25 cellular contexts compared by ENCODE assay signal in the genomic region with DNA sequence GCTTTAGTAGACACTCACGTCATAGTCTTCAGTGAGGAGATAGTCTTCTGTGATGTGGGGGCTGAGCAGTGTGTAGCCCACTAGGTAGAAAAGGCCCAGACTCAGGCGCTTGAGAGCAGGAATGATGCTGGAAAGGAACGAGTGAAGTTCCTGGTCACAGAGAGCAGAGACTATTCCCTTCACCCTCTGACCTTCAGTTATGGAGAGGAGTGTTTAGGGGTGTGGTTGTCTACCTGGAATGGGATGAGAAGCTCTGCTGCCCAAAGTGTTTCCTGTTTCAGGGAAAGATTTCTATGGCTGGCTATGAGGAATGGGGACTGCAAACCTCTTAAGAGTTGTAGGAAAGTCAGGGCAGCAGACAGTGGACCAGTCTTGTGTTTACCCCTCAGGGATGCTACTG. TPM values are rescaled to one million over a fixed set of nuclear protein-coding genes. Genes with fewer than 3 reads are reported as not detected.
A peak's percentile ranks its signal among the peaks of the same experiment; 100 is the strongest.
DNase-seq lines count a peak whose midpoint lies in the region; ATAC-seq and TF ChIP-seq lines count a peak whose summit lies in the region.
"Had no signal": no experiment of that assay in that cellular context is flagged by ENCODE, and none has a peak within 500 bp of the region (broad histone marks: within the 10 kb centered on the region; RNA-seq: fewer than 3 reads in every experiment).

No MANE protein-coding gene starts in this region.

- TF ChIP-seq CTCF in left ventricle myocardium inferior (IDR thresholded peaks at IDR 0.05; ENCODE audit: borderline replicate concordance): no peak
- TF ChIP-seq CTCF in WTC11 (IDR thresholded peaks at IDR 0.05): no peak
- no peak for TF ChIP-seq CTCF in lower lobe of right lung (IDR thresholded peaks at IDR 0.05)
- TF ChIP-seq CTCF in upper lobe of right lung (IDR thresholded peaks at IDR 0.05): no peak

- H3K27me3 ChIP-seq in left ventricle myocardium inferior (ENCODE audit: low read depth): no peaks in the 10 kb centered on the region
- no peaks in the 10 kb centered on the region for H3K27me3 ChIP-seq in lower lobe of right lung (ENCODE audit: low read depth)
- no peaks in the 10 kb centered on the region for H3K27me3 ChIP-seq in upper lobe of right lung
- H3K27me3 ChIP-seq: spleen had no signal

- peak overlapping the region; percentile 76 for H3K27ac ChIP-seq in left ventricle myocardium inferior (replicated peaks)
- H3K27ac ChIP-seq in lower lobe of right lung: peak overlapping the region; percentile 76
- H3K27ac ChIP-seq in upper lobe of right lung: peak overlapping the region; percentile 55
- H3K27ac ChIP-seq: spleen had no signal

- CTCF ChIA-PET in WTC11 (lab: Charles Lee): interaction anchor here (1.2 kb wide), 1 partner anchor 15 kb away, joined by 4 read pairs; no protein-coding TSS in a partner anchor

- H3K4me3 Mint-ChIP-seq in WTC11: no peak overlapping the region
- H3K4me3 Mint-ChIP-seq: activated CD8-positive, alpha-beta memory T cell treated with anti-CD3 and anti-CD28 coated beads, Interleukin-2, amount 10 ng/mL, durations not matched to agents 7 days and 5 days; CD4-positive, alpha-beta T cell; HFFc6 had no signal

- no peak for DNase-seq in left ventricle myocardium inferior
- DNase-seq in cardiac septum (ENCODE audit: low spot score): no peak
- no peak for DNase-seq in WTC11 (ENCODE audit: low spot score)
- DNase-seq in lower lobe of right lung: no peak
- no peak for DNase-seq in upper lobe of right lung
- DNase-seq in nucleus accumbens (lab: John Stamatoyannopoulos, UW): no peak
- DNase-seq: activated CD4-positive, alpha-beta T cell treated with anti-CD3 and anti-CD28 coated beads for 1 hour; activated CD8-positive, alpha-beta memory T cell treated with anti-CD3 and anti-CD28 coated beads, Interleukin-2, amount 10 ng/mL, durations not matched to agents 7 days and 5 days; activated gamma-delta T cell treated with Interleukin-2 at 50 U/mL for 16 hours; amygdala; caudate nucleus; CD4-positive, alpha-beta T cell; DMS153; erythroblast; GDM1; HFFc6; NCI-H1417; NCI-H2107; spleen; stimulated activated CD4-positive, alpha-beta T cell treated with anti-CD3 and anti-CD28 coated beads, Interleukin-4, amount 100 ng/mL, for 24 hours; T1000 had no signal

- H3K9me3 Mint-ChIP-seq in WTC11: no peaks in the 10 kb centered on the region
- H3K9me3 Mint-ChIP-seq: CD4-positive, alpha-beta T cell; HFFc6 had no signal

- intact Hi-C loops in left ventricle myocardium inferior (cut with micrococcal nuclease): no loop called here
- intact Hi-C loops in cardiac septum (cut with DNase I): loop anchor here (10.0 kb wide), 1 partner anchor 295 kb away; a partner anchor contains a TSS
- intact Hi-C loops in lower lobe of right lung (cut with DNase I): no loop called here
- intact Hi-C loops in upper lobe of right lung (cut with DNase I): no loop called here

- H3K36me3 Mint-ChIP-seq in WTC11: peaks cover 61% of the 10 kb centered on the region

- peaks cover 12% of the 10 kb centered on the region for H3K4me1 Mint-ChIP-seq in WTC11

- H3K9me3 ChIP-seq in left ventricle myocardium inferior (replicated peaks) (no peaks in the 10 kb centered on the region), lower lobe of right lung (no peaks in the 10 kb centered on the region), upper lobe of right lung (no peaks in the 10 kb centered on the region)
- H3K9me3 ChIP-seq: spleen had no signal

- no peak for ATAC-seq in WTC11
- no peak for ATAC-seq in lower lobe of right lung
- ATAC-seq in upper lobe of right lung: no peak
- ATAC-seq in HG02852 (IDR thresholded peaks at IDR 0.05; ENCODE audit: unreplicated experiment): no peak
- ATAC-seq: activated CD8-positive, alpha-beta memory T cell treated with anti-CD3 and anti-CD28 coated beads, Interleukin-2, amount 10 ng/mL, durations not matched to agents 7 days and 5 days had no signal

- peak overlapping the region; percentile 76; the same call in 1 of the 2 replicates for H3K27ac Mint-ChIP-seq in WTC11
- H3K27ac Mint-ChIP-seq: activated CD8-positive, alpha-beta memory T cell treated with anti-CD3 and anti-CD28 coated beads, Interleukin-2, amount 10 ng/mL, durations not matched to agents 7 days and 5 days; CD4-positive, alpha-beta T cell; HFFc6 had no signal

- peaks cover 92% of the 10 kb centered on the region for H3K36me3 ChIP-seq in left ventricle myocardium inferior
- peaks cover 94% of the 10 kb centered on the region for H3K36me3 ChIP-seq in lower lobe of right lung
- H3K36me3 ChIP-seq in upper lobe of right lung: peaks cover 82% of the 10 kb centered on the region

- POLR2A ChIA-PET in WTC11 (lab: Charles Lee): no interaction called here

- H3K4me3 ChIP-seq in left ventricle myocardium inferior (no peak overlapping the region), lower lobe of right lung (no peak overlapping the region), upper lobe of right lung (no peak overlapping the region)
- H3K4me3 ChIP-seq: spleen had no signal

- H3K27me3 Mint-ChIP-seq in WTC11 (ENCODE audit: low read depth): no peaks in the 10 kb centered on the region
- H3K27me3 Mint-ChIP-seq: activated CD8-positive, alpha-beta memory T cell treated with anti-CD3 and anti-CD28 coated beads, Interleukin-2, amount 10 ng/mL, durations not matched to agents 7 days and 5 days; CD4-positive, alpha-beta T cell had no signal

- H3K4me1 ChIP-seq in left ventricle myocardium inferior (peaks cover 35% of the 10 kb centered on the region), lower lobe of right lung (peaks cover 29% of the 10 kb centered on the region), upper lobe of right lung (peaks cover 12% of the 10 kb centered on the region)

TF ChIP-seq in WTC11, 78 proteins besides CTCF, POLR2A, EP300 and RAD21 (continues in another document):
- TF ChIP-seq ZNF232 (CRISPR knock-in tag; IDR thresholded peaks at IDR 0.05): no peak
- TF ChIP-seq SMAD4 (CRISPR knock-in tag; IDR thresholded peaks at IDR 0.05): no peak
- TF ChIP-seq, protein P1, sequence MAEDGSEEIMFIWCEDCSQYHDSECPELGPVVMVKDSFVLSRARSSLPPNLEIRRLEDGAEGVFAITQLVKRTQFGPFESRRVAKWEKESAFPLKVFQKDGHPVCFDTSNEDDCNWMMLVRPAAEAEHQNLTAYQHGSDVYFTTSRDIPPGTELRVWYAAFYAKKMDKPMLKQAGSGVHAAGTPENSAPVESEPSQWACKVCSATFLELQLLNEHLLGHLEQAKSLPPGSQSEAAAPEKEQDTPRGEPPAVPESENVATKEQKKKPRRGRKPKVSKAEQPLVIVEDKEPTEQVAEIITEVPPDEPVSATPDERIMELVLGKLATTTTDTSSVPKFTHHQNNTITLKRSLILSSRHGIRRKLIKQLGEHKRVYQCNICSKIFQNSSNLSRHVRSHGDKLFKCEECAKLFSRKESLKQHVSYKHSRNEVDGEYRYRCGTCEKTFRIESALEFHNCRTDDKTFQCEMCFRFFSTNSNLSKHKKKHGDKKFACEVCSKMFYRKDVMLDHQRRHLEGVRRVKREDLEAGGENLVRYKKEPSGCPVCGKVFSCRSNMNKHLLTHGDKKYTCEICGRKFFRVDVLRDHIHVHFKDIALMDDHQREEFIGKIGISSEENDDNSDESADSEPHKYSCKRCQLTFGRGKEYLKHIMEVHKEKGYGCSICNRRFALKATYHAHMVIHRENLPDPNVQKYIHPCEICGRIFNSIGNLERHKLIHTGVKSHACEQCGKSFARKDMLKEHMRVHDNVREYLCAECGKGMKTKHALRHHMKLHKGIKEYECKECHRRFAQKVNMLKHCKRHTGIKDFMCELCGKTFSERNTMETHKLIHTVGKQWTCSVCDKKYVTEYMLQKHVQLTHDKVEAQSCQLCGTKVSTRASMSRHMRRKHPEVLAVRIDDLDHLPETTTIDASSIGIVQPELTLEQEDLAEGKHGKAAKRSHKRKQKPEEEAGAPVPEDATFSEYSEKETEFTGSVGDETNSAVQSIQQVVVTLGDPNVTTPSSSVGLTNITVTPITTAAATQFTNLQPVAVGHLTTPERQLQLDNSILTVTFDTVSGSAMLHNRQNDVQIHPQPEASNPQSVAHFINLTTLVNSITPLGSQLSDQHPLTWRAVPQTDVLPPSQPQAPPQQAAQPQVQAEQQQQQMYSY (CRISPR knock-in tag; IDR thresholded peaks at IDR 0.05): no peak
- no peak for TF ChIP-seq FOXK1 (CRISPR knock-in tag; IDR thresholded peaks at IDR 0.05)
- no peak for TF ChIP-seq NFE2L1 (CRISPR knock-in tag; IDR thresholded peaks at IDR 0.05)
- no peak for TF ChIP-seq FOXJ3 (CRISPR knock-in tag; IDR thresholded peaks at IDR 0.05; ENCODE audit: borderline replicate concordance)
- TF ChIP-seq ZNF423 (CRISPR knock-in tag; IDR thresholded peaks at IDR 0.05): no peak
- no peak for TF ChIP-seq MXD4 (CRISPR knock-in tag; IDR thresholded peaks at IDR 0.05; ENCODE audit: borderline replicate concordance)
- TF ChIP-seq ZBTB21 (CRISPR knock-in tag; IDR thresholded peaks at IDR 0.05; ENCODE audit: borderline replicate concordance): no peak
- no peak for TF ChIP-seq TEAD4 (CRISPR knock-in tag; IDR thresholded peaks at IDR 0.05)
- no peak for TF ChIP-seq OVOL2 (CRISPR knock-in tag; IDR thresholded peaks at IDR 0.05; ENCODE audit: borderline replicate concordance)
- no peak for TF ChIP-seq CBFB (CRISPR knock-in tag; IDR thresholded peaks at IDR 0.05; ENCODE audit: low read depth)
- TF ChIP-seq ZNF416 (CRISPR knock-in tag; IDR thresholded peaks at IDR 0.05): no peak

RNA-seq across cellular contexts. Expression of a gene that starts 8.7 kb away (rescaled TPM):
- total RNA-seq in left ventricle myocardium inferior (44.3 TPM), cardiac septum (32.7 TPM), WTC11 (2021) (59.3 to 78.6 TPM (median 59.8 TPM) in 3 replicates), lower lobe of right lung (39.6 TPM), upper lobe of right lung (35.6 TPM)

RNA-seq across cellular contexts. Expression of a gene that starts 9.0 kb away (rescaled TPM):
- total RNA-seq in left ventricle myocardium inferior (142 TPM), cardiac septum (125 TPM), WTC11 (2021) (350 to 397 TPM (median 352 TPM) in 3 replicates), lower lobe of right lung (138 TPM), upper lobe of right lung (126 TPM)

RNA-seq across cellular contexts. Expression of a gene that starts 28.3 kb away (rescaled TPM):
- 6.7 TPM for total RNA-seq in left ventricle myocardium inferior
- 7.0 TPM for total RNA-seq in cardiac septum
- total RNA-seq in WTC11 (2021): 27.1 to 34.7 TPM (median 34.5 TPM) in 3 replicates
- total RNA-seq in lower lobe of right lung: 209 TPM
- total RNA-seq in upper lobe of right lung: 154 TPM
- total RNA-seq: HFFc6 had no signal

RNA-seq across cellular contexts. Expression of a gene that starts 35.6 kb away (rescaled TPM):
- 227 TPM for total RNA-seq in left ventricle myocardium inferior
- 162 TPM for total RNA-seq in cardiac septum
- 158 to 181 TPM (median 172 TPM) in 3 replicates for total RNA-seq in WTC11 (2021)
- 181 TPM for total RNA-seq in lower lobe of right lung
- total RNA-seq in upper lobe of right lung: 197 TPM

RNA-seq across cellular contexts. Expression of a gene that starts 35.8 kb away (rescaled TPM):
- total RNA-seq in left ventricle myocardium inferior (not detected), cardiac septum (not detected), WTC11 (2021) (not detected in 3 replicates), lower lobe of right lung (not detected), upper lobe of right lung (not detected)
- total RNA-seq: activated CD8-positive, alpha-beta memory T cell treated with anti-CD3 and anti-CD28 coated beads, Interleukin-2, amount 10 ng/mL, durations not matched to agents 7 days and 5 days; CD4-positive, alpha-beta T cell; HFFc6; mucosa of gallbladder; NCI-H460; RPMI7951; spleen had no signal
